Comparison of ENCODE assay signal across 26 cellular contexts in genomic region chr10:32007026-32007425, GRCh38.
"Had no signal": no experiment of that assay in that cellular context is flagged by ENCODE, and none has a peak within 500 bp of the region (broad histone marks: within the 10 kb centered on the region; RNA-seq: fewer than 3 reads in every experiment).

No MANE protein-coding gene starts in this region.

- H3K27me3 ChIP-seq: brain microvascular endothelial cell, left lung, neutrophil, pancreas, stomach, suprapubic skin, tibial nerve had no signal

- H3K9me3 Mint-ChIP-seq: activated naive CD4-positive, alpha-beta T cell treated with anti-CD3 and anti-CD28 coated beads for 36 hours; dendritic cell treated with granulocyte-macrophage colony-stimulating factor and Interleukin-4, amounts not matched to agents 40 ng/mL and 50 ng/mL, for 4 days; immature natural killer cell; naive thymus-derived CD8-positive, alpha-beta T cell; T-cell; WTC11 had no signal

- H3K27ac ChIP-seq: brain microvascular endothelial cell, left lung, neutrophil, pancreas, stomach, suprapubic skin, tibial nerve had no signal

- H3K9me3 ChIP-seq: left lung, neutrophil, pancreas, stomach, suprapubic skin, tibial nerve had no signal

- ATAC-seq: left lung; naive thymus-derived CD8-positive, alpha-beta T cell; pancreas; right cardiac atrium; SK-N-SH treated with all-trans-retinoic acid at 6 μM for 48 hours; T-cell; WTC11 had no signal

- H3K4me3 Mint-ChIP-seq: activated naive CD4-positive, alpha-beta T cell treated with anti-CD3 and anti-CD28 coated beads for 36 hours; dendritic cell treated with granulocyte-macrophage colony-stimulating factor and Interleukin-4, amounts not matched to agents 40 ng/mL and 50 ng/mL, for 4 days; immature natural killer cell; naive thymus-derived CD8-positive, alpha-beta T cell; T-cell; WTC11 had no signal

- H3K4me3 ChIP-seq: left lung, lung, pancreas, stomach, suprapubic skin, tibial nerve had no signal

- H3K27ac Mint-ChIP-seq: activated naive CD4-positive, alpha-beta T cell treated with anti-CD3 and anti-CD28 coated beads for 36 hours; dendritic cell treated with granulocyte-macrophage colony-stimulating factor and Interleukin-4, amounts not matched to agents 40 ng/mL and 50 ng/mL, for 4 days; WTC11 had no signal

- DNase-seq: activated CD4-positive, alpha-beta T cell treated with anti-CD3 and anti-CD28 coated beads for 4 hours; activated effector memory CD4-positive, alpha-beta T cell treated with Interleukin-2 at 50 U/mL for 16 hours; activated naive CD4-positive, alpha-beta T cell treated with anti-CD3 and anti-CD28 coated beads for 36 hours; activated T-cell treated with anti-CD3 and anti-CD28 coated beads, Interleukin-2, amount 50 U/mL, for 1 hour; aorta; brain microvascular endothelial cell; caudate nucleus; effector CD4-positive, alpha-beta T cell; foreskin fibroblast; immature natural killer cell; left lung; naive thymus-derived CD8-positive, alpha-beta T cell; right cardiac atrium; stimulated activated CD4-positive, alpha-beta T cell treated with anti-CD3 and anti-CD28 coated beads, Interleukin-12 subunit alpha, Interleukin-12 subunit beta, amount 100 ng/mL, for 4 hours; stimulated activated CD4-positive, alpha-beta T cell treated with anti-CD3 and anti-CD28 coated beads, Interleukin-4, amount 100 ng/mL, for 4 hours; stomach; T-cell; T1000 had no signal

- H3K27me3 Mint-ChIP-seq: dendritic cell treated with granulocyte-macrophage colony-stimulating factor and Interleukin-4, amounts not matched to agents 40 ng/mL and 50 ng/mL, for 4 days; naive thymus-derived CD8-positive, alpha-beta T cell; T-cell had no signal
